Comparison of ENCODE assay signal across 13 cellular contexts in genomic region chr5:7321724-7322123, GRCh38.
DNase-seq lines count a peak whose midpoint lies in the region; ATAC-seq and TF ChIP-seq lines count a peak whose summit lies in the region.
"Had no signal": no experiment of that assay in that cellular context is flagged by ENCODE, and none has a peak within 500 bp of the region (broad histone marks: within the 10 kb centered on the region; RNA-seq: fewer than 3 reads in every experiment).

No MANE protein-coding gene starts in this region.

- no peaks in the 10 kb centered on the region for H3K27me3 ChIP-seq in stomach
- H3K27me3 ChIP-seq: breast epithelium, right atrium auricular region had no signal

- peak; percentile 36 for DNase-seq in EL
- peak; percentile 79 for DNase-seq in SW480 (ENCODE audit: low spot score)
- DNase-seq in foreskin melanocyte: peak; percentile 69
- DNase-seq in renal cortical epithelial cell (ENCODE audit: low read depth): peak; percentile 28
- no peak for DNase-seq in NCI-H146 treated with DMSO at 0.1 percent for 48 hours (lab: John Stamatoyannopoulos, UW; ENCODE audit: unreplicated experiment)
- no peak for DNase-seq in NOMO-1 treated with dmso at 0.1 percent for 144 hours (lab: John Stamatoyannopoulos, UW; ENCODE audit: unreplicated experiment)
- DNase-seq in stomach: no peak
- DNase-seq: activated CD4-positive, alpha-beta T cell treated with anti-CD3 and anti-CD28 coated beads for 4 hours; CD4-positive, CD25-positive, alpha-beta regulatory T cell; NCI-H82 had no signal

- H3K27ac ChIP-seq in stomach: no peak overlapping the region
- H3K27ac ChIP-seq: breast epithelium, right atrium auricular region had no signal

- no peak for ATAC-seq in GM19395 (IDR thresholded peaks at IDR 0.05; ENCODE audit: unreplicated experiment)

- 48 to 80% (median 73%) methylated on average over 2 of the region's 2 CpGs for WGBS in stomach, 5 donors

- H3K4me3 ChIP-seq in stomach: no peak overlapping the region
- H3K4me3 ChIP-seq: breast epithelium, right atrium auricular region had no signal

- H3K9me3 ChIP-seq in stomach: no peaks in the 10 kb centered on the region
- H3K9me3 ChIP-seq: breast epithelium, right atrium auricular region had no signal

- TF ChIP-seq CTCF in stomach (IDR thresholded peaks at IDR 0.05): no peak

- H3K4me1 ChIP-seq in stomach: no peaks in the 10 kb centered on the region
- H3K4me1 ChIP-seq: breast epithelium, right atrium auricular region had no signal

- TF ChIP-seq EP300 in stomach (IDR thresholded peaks at IDR 0.05): no peak

- TF ChIP-seq POLR2A in stomach (IDR thresholded peaks at IDR 0.05): no peak

- intact Hi-C loops in stomach (cut with DNase I; ENCODE audit: low total_unique reads): no loop called here

- no peaks in the 10 kb centered on the region for H3K36me3 ChIP-seq in stomach
- H3K36me3 ChIP-seq: breast epithelium, right atrium auricular region had no signal

Comparison
In these comparisons a context has a peak if more than half of its experiments do, and no peak if none do; other contexts are left out.
1. DNase-seq: peak in EL (single experiment), SW480 (single experiment), foreskin melanocyte (single experiment) and renal cortical epithelial cell (single experiment); none in NCI-H146 treated with DMSO at 0.1 percent for 48 hours (single experiment), NOMO-1 treated with dmso at 0.1 percent for 144 hours (single experiment) and stomach (single experiment).